ENCODE assay signal across 1 cellular context in the genomic region with DNA sequence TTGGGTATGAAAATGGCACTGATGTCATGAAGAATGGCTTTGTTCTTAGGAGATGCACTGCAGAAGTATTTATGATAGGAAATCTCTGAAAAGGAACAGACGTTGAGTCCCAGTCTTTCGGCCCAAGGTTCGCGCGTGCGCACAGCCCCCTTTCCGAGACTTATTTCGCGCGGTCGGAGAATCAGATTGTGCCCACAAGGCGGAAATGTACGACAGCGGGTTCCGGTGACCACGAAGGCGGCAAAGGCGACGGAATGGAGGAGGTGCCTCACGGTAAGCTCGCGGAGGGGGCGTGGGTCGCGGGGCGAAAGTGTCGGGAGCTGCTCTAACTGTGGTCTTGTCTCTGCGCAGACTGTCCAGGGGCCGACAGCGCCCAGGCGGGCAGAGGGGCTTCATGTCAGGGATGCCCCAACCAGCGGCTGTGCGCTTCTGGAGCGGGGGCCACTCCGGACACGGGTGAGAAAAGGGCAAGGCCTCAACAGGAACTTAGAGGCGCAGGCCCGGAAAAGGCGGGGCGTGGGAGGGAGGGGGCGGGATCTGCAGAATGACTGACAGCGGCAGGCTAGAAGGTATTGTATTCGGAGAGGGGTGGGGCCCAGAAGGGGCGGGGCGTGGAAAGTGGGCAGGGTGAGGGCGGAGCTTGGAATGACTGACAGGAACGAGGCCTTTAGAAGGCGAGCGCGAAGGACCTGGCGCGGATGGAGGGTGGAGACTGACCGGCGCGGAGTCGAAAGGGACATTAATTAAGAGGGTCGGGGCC.
TF ChIP-seq lines count a peak whose summit lies in the region.

A gene (plus strand): TSS at position 233 of the 760 bp plus-strand sequence. CDS start 22 bp downstream, at position 255.

TF ChIP-seq in HepG2, 621 proteins besides CTCF, POLR2A, EP300 and RAD21 (continued from another document and continues in another):
- TF ChIP-seq, protein P1, sequence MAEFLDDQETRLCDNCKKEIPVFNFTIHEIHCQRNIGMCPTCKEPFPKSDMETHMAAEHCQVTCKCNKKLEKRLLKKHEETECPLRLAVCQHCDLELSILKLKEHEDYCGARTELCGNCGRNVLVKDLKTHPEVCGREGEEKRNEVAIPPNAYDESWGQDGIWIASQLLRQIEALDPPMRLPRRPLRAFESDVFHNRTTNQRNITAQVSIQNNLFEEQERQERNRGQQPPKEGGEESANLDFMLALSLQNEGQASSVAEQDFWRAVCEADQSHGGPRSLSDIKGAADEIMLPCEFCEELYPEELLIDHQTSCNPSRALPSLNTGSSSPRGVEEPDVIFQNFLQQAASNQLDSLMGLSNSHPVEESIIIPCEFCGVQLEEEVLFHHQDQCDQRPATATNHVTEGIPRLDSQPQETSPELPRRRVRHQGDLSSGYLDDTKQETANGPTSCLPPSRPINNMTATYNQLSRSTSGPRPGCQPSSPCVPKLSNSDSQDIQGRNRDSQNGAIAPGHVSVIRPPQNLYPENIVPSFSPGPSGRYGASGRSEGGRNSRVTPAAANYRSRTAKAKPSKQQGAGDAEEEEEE (CRISPR knock-in tag; IDR thresholded peaks at IDR 0.05; ENCODE audit: borderline replicate concordance) = peak; percentile 98
- TF ChIP-seq ASH2L (IDR thresholded peaks at IDR 0.05; ENCODE audit: insufficient read length, low read depth, low read length) (peak; percentile 99), NR2F2 (IDR thresholded peaks at IDR 0.05; ENCODE audit: borderline replicate concordance, low read depth) (peak; percentile 56; the same call in 1 of the 2 replicates), RFXAP (CRISPR knock-in tag; IDR thresholded peaks at IDR 0.05; ENCODE audit: borderline replicate concordance) (peak; percentile 72; the same call in 1 of the 2 replicates), TCF7L2 (IDR thresholded peaks at IDR 0.05; ENCODE audit: low read depth, low read length) (no peak), ZNF383 (CRISPR knock-in tag; IDR thresholded peaks at IDR 0.05; ENCODE audit: borderline replicate concordance) (no peak), XRCC5 (optimal IDR thresholded peaks at IDR 0.05; ENCODE audit: low read length) (peak; percentile 52), CBFB (CRISPR knock-in tag; IDR thresholded peaks at IDR 0.05) (peak; percentile 94), ZNF20 (CRISPR knock-in tag; IDR thresholded peaks at IDR 0.05) (no peak), ZNF350 (CRISPR knock-in tag; IDR thresholded peaks at IDR 0.05; ENCODE audit: borderline replicate concordance, low read depth) (peak; percentile 100), ZNF296 (CRISPR knock-in tag; conservative IDR thresholded peaks at IDR 0.05) (no peak), SMARCE1 (IDR thresholded peaks at IDR 0.05; ENCODE audit: borderline replicate concordance) (no peak), FOXA1 (IDR thresholded peaks at IDR 0.05) (no peak), FOXA1 (CRISPR knock-in tag; IDR thresholded peaks at IDR 0.05) (no peak; the same call in 1 of the 2 replicates), ZSCAN9 (CRISPR knock-in tag; IDR thresholded peaks at IDR 0.05; ENCODE audit: borderline replicate concordance) (peak; percentile 95), SKI (IDR thresholded peaks at IDR 0.05; ENCODE audit: partially characterized antibody) (peak; percentile 68), KDM3A (CRISPR knock-in tag; IDR thresholded peaks at IDR 0.05; ENCODE audit: low read depth) (peak; percentile 97), ADNP (CRISPR knock-in tag; IDR thresholded peaks at IDR 0.05) (no peak), ZNF891 (CRISPR knock-in tag; IDR thresholded peaks at IDR 0.05) (peak; percentile 100), ZNF7 (CRISPR knock-in tag; IDR thresholded peaks at IDR 0.05) (no peak), ZNF777 (CRISPR knock-in tag; IDR thresholded peaks at IDR 0.05) (peak; percentile 66), PHF8 (CRISPR knock-in tag; IDR thresholded peaks at IDR 0.05) (peak; percentile 99), PPARG (CRISPR knock-in tag; conservative IDR thresholded peaks at IDR 0.05) (peak; percentile 27; the same call in 1 of the 2 replicates), HOXA5 (CRISPR knock-in tag; IDR thresholded peaks at IDR 0.05) (peak; percentile 91; the same call in 1 of the 2 replicates), RFXANK (CRISPR knock-in tag; IDR thresholded peaks at IDR 0.05) (0 out of 2 replicates have a peak, but pooled peaks have one; percentile 19), ZNF138 (CRISPR knock-in tag; IDR thresholded peaks at IDR 0.05; ENCODE audit: low read depth) (peak; percentile 67; the same call in 1 of the 2 replicates), MXI1 (IDR thresholded peaks at IDR 0.05; ENCODE audit: borderline replicate concordance, low read depth, low read length) (peak; percentile 100), PRPF4 (IDR thresholded peaks at IDR 0.05; ENCODE audit: low read depth, low read length, poor library complexity, severe bottlenecking) (no peak), MAFF (IDR thresholded peaks at IDR 0.05; ENCODE audit: low read depth, low read length) (peak; percentile 73), ZNF761 (CRISPR knock-in tag; conservative IDR thresholded peaks at IDR 0.05) (peak; percentile 94; the same call in 1 of the 2 replicates), ESRRA (CRISPR knock-in tag; IDR thresholded peaks at IDR 0.05; ENCODE audit: low read depth) (peak; percentile 90), ETV6 (CRISPR knock-in tag; conservative IDR thresholded peaks at IDR 0.05) (peak; percentile 86), CCAR2 (optimal IDR thresholded peaks at IDR 0.05; ENCODE audit: low read depth, low read length) (no peak)
- TF ChIP-seq, protein P2, sequence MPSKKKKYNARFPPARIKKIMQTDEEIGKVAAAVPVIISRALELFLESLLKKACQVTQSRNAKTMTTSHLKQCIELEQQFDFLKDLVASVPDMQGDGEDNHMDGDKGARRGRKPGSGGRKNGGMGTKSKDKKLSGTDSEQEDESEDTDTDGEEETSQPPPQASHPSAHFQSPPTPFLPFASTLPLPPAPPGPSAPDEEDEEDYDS (CRISPR knock-in tag; IDR thresholded peaks at IDR 0.05) = peak; percentile 100
- TF ChIP-seq, protein P3, sequence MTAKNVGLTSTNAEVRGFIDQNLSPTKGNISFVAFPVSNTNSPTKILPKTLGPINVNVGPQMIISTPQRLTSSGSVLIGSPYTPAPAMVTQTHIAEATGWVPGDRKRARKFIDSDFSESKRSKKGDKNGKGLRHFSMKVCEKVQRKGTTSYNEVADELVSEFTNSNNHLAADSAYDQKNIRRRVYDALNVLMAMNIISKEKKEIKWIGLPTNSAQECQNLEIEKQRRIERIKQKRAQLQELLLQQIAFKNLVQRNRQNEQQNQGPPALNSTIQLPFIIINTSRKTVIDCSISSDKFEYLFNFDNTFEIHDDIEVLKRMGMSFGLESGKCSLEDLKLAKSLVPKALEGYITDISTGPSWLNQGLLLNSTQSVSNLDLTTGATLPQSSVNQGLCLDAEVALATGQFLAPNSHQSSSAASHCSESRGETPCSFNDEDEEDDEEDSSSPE (CRISPR knock-in tag; IDR thresholded peaks at IDR 0.05) = peak; percentile 94
- TF ChIP-seq, protein P4, sequence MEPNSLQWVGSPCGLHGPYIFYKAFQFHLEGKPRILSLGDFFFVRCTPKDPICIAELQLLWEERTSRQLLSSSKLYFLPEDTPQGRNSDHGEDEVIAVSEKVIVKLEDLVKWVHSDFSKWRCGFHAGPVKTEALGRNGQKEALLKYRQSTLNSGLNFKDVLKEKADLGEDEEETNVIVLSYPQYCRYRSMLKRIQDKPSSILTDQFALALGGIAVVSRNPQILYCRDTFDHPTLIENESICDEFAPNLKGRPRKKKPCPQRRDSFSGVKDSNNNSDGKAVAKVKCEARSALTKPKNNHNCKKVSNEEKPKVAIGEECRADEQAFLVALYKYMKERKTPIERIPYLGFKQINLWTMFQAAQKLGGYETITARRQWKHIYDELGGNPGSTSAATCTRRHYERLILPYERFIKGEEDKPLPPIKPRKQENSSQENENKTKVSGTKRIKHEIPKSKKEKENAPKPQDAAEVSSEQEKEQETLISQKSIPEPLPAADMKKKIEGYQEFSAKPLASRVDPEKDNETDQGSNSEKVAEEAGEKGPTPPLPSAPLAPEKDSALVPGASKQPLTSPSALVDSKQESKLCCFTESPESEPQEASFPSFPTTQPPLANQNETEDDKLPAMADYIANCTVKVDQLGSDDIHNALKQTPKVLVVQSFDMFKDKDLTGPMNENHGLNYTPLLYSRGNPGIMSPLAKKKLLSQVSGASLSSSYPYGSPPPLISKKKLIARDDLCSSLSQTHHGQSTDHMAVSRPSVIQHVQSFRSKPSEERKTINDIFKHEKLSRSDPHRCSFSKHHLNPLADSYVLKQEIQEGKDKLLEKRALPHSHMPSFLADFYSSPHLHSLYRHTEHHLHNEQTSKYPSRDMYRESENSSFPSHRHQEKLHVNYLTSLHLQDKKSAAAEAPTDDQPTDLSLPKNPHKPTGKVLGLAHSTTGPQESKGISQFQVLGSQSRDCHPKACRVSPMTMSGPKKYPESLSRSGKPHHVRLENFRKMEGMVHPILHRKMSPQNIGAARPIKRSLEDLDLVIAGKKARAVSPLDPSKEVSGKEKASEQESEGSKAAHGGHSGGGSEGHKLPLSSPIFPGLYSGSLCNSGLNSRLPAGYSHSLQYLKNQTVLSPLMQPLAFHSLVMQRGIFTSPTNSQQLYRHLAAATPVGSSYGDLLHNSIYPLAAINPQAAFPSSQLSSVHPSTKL (CRISPR knock-in tag; IDR thresholded peaks at IDR 0.05) = peak; percentile 67
- TF ChIP-seq, protein P5, sequence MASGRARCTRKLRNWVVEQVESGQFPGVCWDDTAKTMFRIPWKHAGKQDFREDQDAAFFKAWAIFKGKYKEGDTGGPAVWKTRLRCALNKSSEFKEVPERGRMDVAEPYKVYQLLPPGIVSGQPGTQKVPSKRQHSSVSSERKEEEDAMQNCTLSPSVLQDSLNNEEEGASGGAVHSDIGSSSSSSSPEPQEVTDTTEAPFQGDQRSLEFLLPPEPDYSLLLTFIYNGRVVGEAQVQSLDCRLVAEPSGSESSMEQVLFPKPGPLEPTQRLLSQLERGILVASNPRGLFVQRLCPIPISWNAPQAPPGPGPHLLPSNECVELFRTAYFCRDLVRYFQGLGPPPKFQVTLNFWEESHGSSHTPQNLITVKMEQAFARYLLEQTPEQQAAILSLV (CRISPR knock-in tag; IDR thresholded peaks at IDR 0.05; ENCODE audit: borderline replicate concordance) = peak; percentile 98
- TF ChIP-seq, protein P6, sequence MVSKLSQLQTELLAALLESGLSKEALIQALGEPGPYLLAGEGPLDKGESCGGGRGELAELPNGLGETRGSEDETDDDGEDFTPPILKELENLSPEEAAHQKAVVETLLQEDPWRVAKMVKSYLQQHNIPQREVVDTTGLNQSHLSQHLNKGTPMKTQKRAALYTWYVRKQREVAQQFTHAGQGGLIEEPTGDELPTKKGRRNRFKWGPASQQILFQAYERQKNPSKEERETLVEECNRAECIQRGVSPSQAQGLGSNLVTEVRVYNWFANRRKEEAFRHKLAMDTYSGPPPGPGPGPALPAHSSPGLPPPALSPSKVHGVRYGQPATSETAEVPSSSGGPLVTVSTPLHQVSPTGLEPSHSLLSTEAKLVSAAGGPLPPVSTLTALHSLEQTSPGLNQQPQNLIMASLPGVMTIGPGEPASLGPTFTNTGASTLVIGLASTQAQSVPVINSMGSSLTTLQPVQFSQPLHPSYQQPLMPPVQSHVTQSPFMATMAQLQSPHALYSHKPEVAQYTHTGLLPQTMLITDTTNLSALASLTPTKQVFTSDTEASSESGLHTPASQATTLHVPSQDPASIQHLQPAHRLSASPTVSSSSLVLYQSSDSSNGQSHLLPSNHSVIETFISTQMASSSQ (IDR thresholded peaks at IDR 0.05; ENCODE audit: low read depth) = no peak
- TF ChIP-seq, protein P6 (CRISPR knock-in tag; IDR thresholded peaks at IDR 0.05; ENCODE audit: borderline replicate concordance) = peak; percentile 86
- TF ChIP-seq, protein P7, sequence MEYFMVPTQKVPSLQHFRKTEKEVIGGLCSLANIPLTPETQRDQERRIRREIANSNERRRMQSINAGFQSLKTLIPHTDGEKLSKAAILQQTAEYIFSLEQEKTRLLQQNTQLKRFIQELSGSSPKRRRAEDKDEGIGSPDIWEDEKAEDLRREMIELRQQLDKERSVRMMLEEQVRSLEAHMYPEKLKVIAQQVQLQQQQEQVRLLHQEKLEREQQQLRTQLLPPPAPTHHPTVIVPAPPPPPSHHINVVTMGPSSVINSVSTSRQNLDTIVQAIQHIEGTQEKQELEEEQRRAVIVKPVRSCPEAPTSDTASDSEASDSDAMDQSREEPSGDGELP (IDR thresholded peaks at IDR 0.05; ENCODE audit: borderline replicate concordance, low read depth) = peak; percentile 94
- TF ChIP-seq, protein P8, sequence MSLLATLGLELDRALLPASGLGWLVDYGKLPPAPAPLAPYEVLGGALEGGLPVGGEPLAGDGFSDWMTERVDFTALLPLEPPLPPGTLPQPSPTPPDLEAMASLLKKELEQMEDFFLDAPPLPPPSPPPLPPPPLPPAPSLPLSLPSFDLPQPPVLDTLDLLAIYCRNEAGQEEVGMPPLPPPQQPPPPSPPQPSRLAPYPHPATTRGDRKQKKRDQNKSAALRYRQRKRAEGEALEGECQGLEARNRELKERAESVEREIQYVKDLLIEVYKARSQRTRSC (CRISPR knock-in tag; IDR thresholded peaks at IDR 0.05; ENCODE audit: low read depth) = no peak
- TF ChIP-seq, protein P9, sequence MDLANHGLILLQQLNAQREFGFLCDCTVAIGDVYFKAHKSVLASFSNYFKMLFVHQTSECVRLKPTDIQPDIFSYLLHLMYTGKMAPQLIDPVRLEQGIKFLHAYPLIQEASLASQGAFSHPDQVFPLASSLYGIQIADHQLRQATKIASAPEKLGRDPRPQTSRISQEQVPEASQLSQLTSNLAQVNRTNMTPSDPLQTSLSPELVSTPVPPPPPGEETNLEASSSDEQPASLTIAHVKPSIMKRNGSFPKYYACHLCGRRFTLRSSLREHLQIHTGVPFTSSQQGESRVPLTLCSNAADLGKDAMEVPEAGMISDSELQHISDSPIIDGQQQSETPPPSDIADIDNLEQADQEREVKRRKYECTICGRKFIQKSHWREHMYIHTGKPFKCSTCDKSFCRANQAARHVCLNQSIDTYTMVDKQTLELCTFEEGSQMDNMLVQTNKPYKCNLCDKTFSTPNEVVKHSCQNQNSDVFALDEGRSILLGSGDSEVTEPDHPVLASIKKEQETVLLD (CRISPR knock-in tag; IDR thresholded peaks at IDR 0.05; ENCODE audit: low read depth) = peak; percentile 73; the same call in 1 of the 2 replicates
- TF ChIP-seq, protein P10, sequence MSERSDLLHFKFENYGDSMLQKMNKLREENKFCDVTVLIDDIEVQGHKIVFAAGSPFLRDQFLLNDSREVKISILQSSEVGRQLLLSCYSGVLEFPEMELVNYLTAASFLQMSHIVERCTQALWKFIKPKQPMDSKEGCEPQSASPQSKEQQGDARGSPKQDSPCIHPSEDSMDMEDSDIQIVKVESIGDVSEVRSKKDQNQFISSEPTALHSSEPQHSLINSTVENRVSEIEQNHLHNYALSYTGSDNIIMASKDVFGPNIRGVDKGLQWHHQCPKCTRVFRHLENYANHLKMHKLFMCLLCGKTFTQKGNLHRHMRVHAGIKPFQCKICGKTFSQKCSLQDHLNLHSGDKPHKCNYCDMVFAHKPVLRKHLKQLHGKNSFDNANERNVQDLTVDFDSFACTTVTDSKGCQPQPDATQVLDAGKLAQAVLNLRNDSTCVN (CRISPR knock-in tag; IDR thresholded peaks at IDR 0.05; ENCODE audit: borderline replicate concordance) = peak; percentile 96
